ENCODE assay signal across 1 cellular context in genomic region chr13:22569830-22570229, GRCh38.
TF ChIP-seq lines count a peak whose summit lies in the region.

No MANE protein-coding gene starts in this region.

TF ChIP-seq in H1, 55 proteins besides CTCF, POLR2A, EP300 and RAD21 (continued from another document):
- TF ChIP-seq ASH2L (IDR thresholded peaks at IDR 0.05; ENCODE audit: low read length) (no peak), SIX5 (IDR thresholded peaks at IDR 0.05; ENCODE audit: low read depth, low read length) (no peak), SUZ12 (IDR thresholded peaks at IDR 0.05; ENCODE audit: low read length) (no peak), SP4 (IDR thresholded peaks at IDR 0.05; ENCODE audit: low read length) (no peak), NANOG (IDR thresholded peaks at IDR 0.05; ENCODE audit: insufficient read depth, low read depth, low read length, poor library complexity, severe bottlenecking) (no peak), CHD7 (IDR thresholded peaks at IDR 0.05; ENCODE audit: insufficient replicate concordance, low read length) (no peak), BCL11A (IDR thresholded peaks at IDR 0.05; ENCODE audit: low read depth in 2 of 2, low read length in 2 of 2) (no peak), GABPA (IDR thresholded peaks at IDR 0.05; ENCODE audit: borderline replicate concordance, insufficient read depth, low read length) (no peak), TAF1 (IDR thresholded peaks at IDR 0.05; ENCODE audit: low read depth, low read length) (no peak)
